Comparison of ENCODE assay signal across 8 cellular contexts in genomic region chr16:19067349-19068236, GRCh38. TPM values are rescaled to one million over a fixed set of nuclear protein-coding genes. Genes with fewer than 3 reads are reported as not detected.
DNase-seq lines count a peak whose midpoint lies in the region; ATAC-seq lines count a peak whose summit lies in the region.

COQ7 (plus strand) TSS chr16:19067614; CDS start chr16:19067665, 51 bp downstream.

- intact Hi-C loops in aorta (cut with DNase I) = loop anchor here in 1 of 2 donors (2.0 to 5.0 kb wide), 4 partner anchors 21 to 265 kb away; partner anchors contain the start of genes ARL6IP1 and TMC7

- H3K9ac ChIP-seq in rectal smooth muscle tissue (ENCODE audit: low read length) = peak within 1 kb of the TSS; percentile 95

- H3K36me3 ChIP-seq in rectal smooth muscle tissue (ENCODE audit: control insufficient read depth, insufficient read depth, low read length) (no peaks in the 10 kb centered on the region), aorta (ENCODE audit: control insufficient read depth in 1 of 2, insufficient read depth in 2 of 2, low read length in 1 of 2) (no peaks in the 10 kb centered on the region)

- WGBS in aorta, 2 donors = 0 to 1% methylated on average over 68 of the region's 68 CpGs

- ATAC-seq in GM18508 (IDR thresholded peaks at IDR 0.05; ENCODE audit: insufficient read depth, unreplicated experiment) = peak; percentile 78
- peak; percentile 87 for ATAC-seq in HG03025 (IDR thresholded peaks at IDR 0.05; ENCODE audit: low FRiP score, unreplicated experiment)
- ATAC-seq in aorta (ENCODE audit: low FRiP score) = peak; percentile 99

- DNase-seq in NCI-H2081 (lab: John Stamatoyannopoulos, UW) (peak; percentile 98 to 100), T1000 (lab: John Stamatoyannopoulos, UW) (peak; percentile 97), astrocyte of the hippocampus (ENCODE audit: low read depth, low spot score) (peak; percentile 100), hepatic stellate cell (ENCODE audit: low spot score) (peak; percentile 98), aorta (peak; percentile 99)

- no peaks in the 10 kb centered on the region for H3K27me3 ChIP-seq in rectal smooth muscle tissue (ENCODE audit: control insufficient read depth, insufficient read depth, low read length)
- no peaks in the 10 kb centered on the region for H3K27me3 ChIP-seq in aorta (ENCODE audit: control insufficient read depth in 1 of 2, insufficient read depth in 2 of 2, low read length in 1 of 2)

- peak within 1 kb of the TSS; percentile 98 for H3K4me3 ChIP-seq in rectal smooth muscle tissue (ENCODE audit: low read length)
- H3K4me3 ChIP-seq in aorta (ENCODE audit: low read length in 2 of 2) = peak within 1 kb of the TSS; percentile 82 to 98

- H3K27ac ChIP-seq in rectal smooth muscle tissue (ENCODE audit: low read depth, low read length) (peak within 1 kb of the TSS; percentile 100), aorta (ENCODE audit: low read depth in 1 of 2, low read length in 2 of 2) (peak within 1 kb of the TSS; percentile 95 to 100)

- H3K4me1 ChIP-seq in rectal smooth muscle tissue (ENCODE audit: control insufficient read depth, insufficient read depth, low read length) (no peaks in the 10 kb centered on the region), aorta (ENCODE audit: control insufficient read depth in 1 of 2, insufficient read depth in 2 of 2, low read length in 2 of 2) (no peaks in the 10 kb centered on the region)

- no peaks in the 10 kb centered on the region for H3K9me3 ChIP-seq in aorta (ENCODE audit: control insufficient read depth, low read length)

RNA-seq across cellular contexts. Expression of gene COQ7, which starts in this region (rescaled TPM):
- total RNA-seq in aorta = 10 to 100 TPM; 18.7 to 19.2 TPM
- polyA plus RNA-seq in aorta = 10 to 100 TPM; 12.2 to 16.8 TPM

Comparison
In these comparisons a context has a peak if more than half of its experiments do, and no peak if none do; other contexts are left out.
1. Peak in every context shown above with its lines: DNase-seq, ATAC-seq, H3K4me3 ChIP-seq and H3K27ac ChIP-seq.